In the genomic region with DNA sequence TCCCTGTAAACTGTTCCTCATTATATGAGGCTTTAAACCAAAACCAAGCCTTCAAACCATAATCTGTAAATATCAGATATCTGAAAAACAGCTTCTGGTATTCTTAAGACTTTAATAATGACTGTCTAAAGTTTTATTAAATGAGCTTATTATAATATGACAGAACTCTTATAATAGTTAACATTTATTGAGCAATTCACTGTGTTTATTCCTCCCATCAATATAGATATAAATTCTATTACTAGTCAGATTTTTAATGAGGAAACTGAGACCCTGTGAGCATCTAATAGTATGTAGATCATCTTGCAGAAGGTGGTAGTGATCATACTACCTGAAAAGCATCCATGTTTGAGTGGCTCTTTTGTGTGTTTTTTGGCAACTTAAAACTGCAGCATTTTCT, we compare ENCODE assay signal across 34 cellular contexts. TPM values are rescaled to one million over a fixed set of nuclear protein-coding genes. Genes with fewer than 3 reads are reported as not detected.
"Had no signal": no experiment of that assay in that cellular context is flagged by ENCODE, and none has a peak within 500 bp of the region (broad histone marks: within the 10 kb centered on the region; RNA-seq: fewer than 3 reads in every experiment).

No MANE protein-coding gene starts in this region.

- ATAC-seq: activated CD8-positive, alpha-beta T cell treated with anti-CD3 and anti-CD28 coated beads for 36 hours; activated naive CD4-positive, alpha-beta T cell treated with anti-CD3 and anti-CD28 coated beads, Interleukin-2, amount 50 U/mL, for 72 hours; activated T-cell treated with anti-CD3 and anti-CD28 coated beads, Interleukin-2, amount 50 U/mL, for 4 hours; activated T-cell treated with anti-CD3 and anti-CD28 coated beads, Interleukin-2, amount 50 U/mL, for 72 hours; activated T-helper 17 cell treated with anti-CD3 and anti-CD28 coated beads, Interleukin-2, amount 50 U/mL, for 72 hours; body of pancreas had no signal

- H3K4me3 ChIP-seq: adrenal gland, body of pancreas, breast epithelium had no signal

- DNase-seq: activated B cell treated with CpG ODN at 0.5 μM for 24 hours; activated CD4-positive, alpha-beta memory T cell treated with anti-CD3 and anti-CD28 coated beads for 36 hours; activated CD4-positive, alpha-beta T cell treated with anti-CD3 and anti-CD28 coated beads for 4 hours; activated CD4-positive, alpha-beta T cell treated with anti-CD3 and anti-CD28 coated beads, Interleukin-2, amount 10 ng/mL, durations not matched to agents 24 days and 14 days; activated CD4-positive, alpha-beta T cell treated with anti-CD3 and anti-CD28 coated beads, Interleukin-2, amount 50 U/mL, for 1 hour; activated CD4-positive, alpha-beta T cell treated with anti-CD3 and anti-CD28 coated beads, Interleukin-2, amount 50 U/mL, for 4 hours; activated CD4-positive, CD25-positive, alpha-beta regulatory T cell treated with anti-CD3 and anti-CD28 coated beads, Interleukin-2, amount 50 U/mL, for 72 hours; activated CD8-positive, alpha-beta memory T cell treated with anti-CD3 and anti-CD28 coated beads, Interleukin-2, amount 50 U/mL, for 4 hours; activated CD8-positive, alpha-beta T cell treated with anti-CD3 and anti-CD28 coated beads for 36 hours; activated effector memory CD4-positive, alpha-beta T cell treated with anti-CD3 and anti-CD28 coated beads, Interleukin-2, amount 50 U/mL, for 16 hours; activated gamma-delta T cell treated with Interleukin-2 at 50 U/mL for 16 hours; activated naive CD4-positive, alpha-beta T cell; activated naive CD4-positive, alpha-beta T cell treated with anti-CD3 and anti-CD28 coated beads for 36 hours; activated naive CD4-positive, alpha-beta T cell treated with anti-CD3 and anti-CD28 coated beads, Interleukin-2, amount 50 U/mL, for 16 hours; activated naive CD8-positive, alpha-beta T cell treated with anti-CD3 and anti-CD28 coated beads for 36 hours; activated T-cell treated with anti-CD3 and anti-CD28 coated beads for 4 hours; activated T-cell treated with anti-CD3 and anti-CD28 coated beads, Interleukin-2, amount 50 U/mL, for 1 hour; activated T-cell treated with anti-CD3 and anti-CD28 coated beads, Interleukin-2, amount 50 U/mL, for 4 hours; activated T-cell treated with anti-CD3 and anti-CD28 coated beads, Interleukin-2, amount 50 U/mL, for 72 hours; adrenal gland; amniotic stem cell; aorta; body of pancreas; brain microvascular endothelial cell; central memory CD4-positive, alpha-beta T cell; T-helper 2 cell; T-helper 9 cell had no signal

- H3K36me3 ChIP-seq: adrenal gland, brain microvascular endothelial cell, breast epithelium had no signal

- H3K9me3 ChIP-seq: adrenal gland, body of pancreas, breast epithelium had no signal

- FAIRE-seq: colon, TTC549 had no signal

- H3K4me1 ChIP-seq: adrenal gland, body of pancreas, breast epithelium had no signal

- H3K27ac ChIP-seq: adrenal gland, body of pancreas, brain microvascular endothelial cell, breast epithelium, VCaP had no signal

- H3K27me3 ChIP-seq: adrenal gland, body of pancreas, brain microvascular endothelial cell, breast epithelium had no signal

RNA-seq across cellular contexts. Expression of a gene that starts 51.7 kb away (rescaled TPM):
- total RNA-seq: astrocyte had no signal
